In the genomic region with DNA sequence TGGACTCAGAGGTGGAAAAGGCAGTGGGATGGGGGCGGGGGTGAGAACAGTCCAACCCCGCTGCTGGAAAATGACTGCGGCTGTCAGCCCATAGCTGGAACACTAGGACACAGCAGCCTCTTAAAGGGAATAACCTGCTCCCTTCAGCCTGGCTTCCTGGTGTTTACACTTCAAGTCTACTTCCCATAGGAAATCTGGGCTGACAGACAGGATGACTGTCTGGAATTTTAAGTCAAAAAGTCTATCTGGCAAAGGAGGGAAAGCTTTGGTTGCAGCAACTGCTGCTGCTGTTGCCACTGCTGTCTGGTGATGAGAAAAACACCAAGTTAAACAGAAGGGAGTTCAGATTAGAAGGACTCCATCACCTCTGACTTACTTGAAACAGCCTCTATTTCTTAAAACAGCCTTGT, we compare ENCODE assay signal across 12 cellular contexts.
"Had no signal": no experiment of that assay in that cellular context is flagged by ENCODE, and none has a peak within 500 bp of the region (broad histone marks: within the 10 kb centered on the region; RNA-seq: fewer than 3 reads in every experiment).

No MANE protein-coding gene starts in this region.

- H3K9me3 Mint-ChIP-seq: activated CD4-positive, alpha-beta memory T cell treated with anti-CD3 and anti-CD28 coated beads for 36 hours; activated T-cell treated with anti-CD3 and anti-CD28 coated beads, Interleukin-2, amount 50 U/mL, for 4 hours; nephron had no signal

- H3K27me3 ChIP-seq: breast epithelium, testis had no signal

- H3K27ac Mint-ChIP-seq: activated CD4-positive, alpha-beta memory T cell treated with anti-CD3 and anti-CD28 coated beads for 36 hours; activated naive CD8-positive, alpha-beta T cell; nephron had no signal

- H3K27ac ChIP-seq: breast epithelium, prostate gland, testis had no signal

- H3K4me3 Mint-ChIP-seq: activated CD4-positive, alpha-beta memory T cell treated with anti-CD3 and anti-CD28 coated beads for 36 hours; activated naive CD8-positive, alpha-beta T cell; activated T-cell treated with anti-CD3 and anti-CD28 coated beads, Interleukin-2, amount 50 U/mL, for 4 hours; nephron had no signal

- H3K36me3 Mint-ChIP-seq: activated CD4-positive, alpha-beta memory T cell treated with anti-CD3 and anti-CD28 coated beads for 36 hours; activated naive CD8-positive, alpha-beta T cell had no signal

- H3K36me3 ChIP-seq: breast epithelium, prostate gland had no signal

- ATAC-seq: activated T-cell treated with anti-CD3 and anti-CD28 coated beads, Interleukin-2, amount 50 U/mL, for 4 hours had no signal

- H3K27me3 Mint-ChIP-seq: activated CD4-positive, alpha-beta memory T cell treated with anti-CD3 and anti-CD28 coated beads for 36 hours; activated naive CD8-positive, alpha-beta T cell had no signal

- H3K4me1 ChIP-seq: breast epithelium, prostate gland, testis had no signal

- H3K4me3 ChIP-seq: breast epithelium, prostate gland, testis had no signal

- H3K9me3 ChIP-seq: breast epithelium, prostate gland, testis had no signal

- DNase-seq: activated CD4-positive, alpha-beta memory T cell treated with anti-CD3 and anti-CD28 coated beads for 36 hours; activated CD4-positive, alpha-beta T cell treated with anti-CD3 and anti-CD28 coated beads for 1 hour; activated gamma-delta T cell; activated T-cell treated with anti-CD3 and anti-CD28 coated beads, Interleukin-2, amount 50 U/mL, for 4 hours; anterior cingulate cortex; stimulated activated CD4-positive, alpha-beta T cell treated with anti-CD3 and anti-CD28 coated beads, Interleukin-2, amount 100 ng/mL, for 48 hours; stimulated activated naive CD4-positive, alpha-beta T cell treated with Interleukin-2 at 50 U/mL for 16 hours; testis had no signal
